In the genomic region with DNA sequence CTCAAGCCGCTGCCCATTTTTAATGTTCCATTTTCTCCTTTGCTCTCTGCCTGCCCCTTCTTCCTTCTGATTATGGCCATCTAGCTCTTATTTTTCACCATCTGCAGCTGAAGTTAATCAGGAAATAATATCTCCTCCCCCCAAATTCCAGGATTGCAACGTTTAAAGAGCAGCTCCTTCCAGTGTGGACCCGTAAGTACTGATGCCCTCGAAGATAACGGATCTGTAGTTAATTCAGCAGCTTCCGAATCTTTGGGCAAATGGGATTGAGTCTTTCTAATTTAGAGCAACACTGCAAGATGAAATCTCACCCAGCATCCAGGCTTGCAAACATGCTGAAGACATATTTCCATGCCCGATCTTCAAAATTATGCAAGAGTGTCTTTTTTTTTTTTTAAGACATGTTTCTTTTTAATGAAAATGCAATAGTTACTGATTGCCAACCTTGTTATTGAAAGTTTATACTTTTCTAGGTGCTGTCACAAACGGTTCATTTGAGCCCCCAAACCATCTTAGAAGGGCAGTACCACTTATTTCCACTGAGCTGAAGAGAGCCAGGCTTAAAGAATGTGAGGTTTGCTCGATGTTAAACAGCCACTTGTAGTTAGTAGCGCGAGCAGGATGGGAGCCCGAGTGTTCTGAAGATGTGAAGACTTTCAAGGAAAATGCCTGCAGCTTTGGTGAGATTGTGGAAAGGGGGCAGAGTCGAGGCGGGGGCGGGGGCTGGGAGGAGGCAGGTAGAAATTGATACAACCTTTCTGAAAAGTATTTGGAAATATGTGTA, we compare ENCODE assay signal across 1 cellular context.
A peak's percentile ranks its signal among the peaks of the same experiment; 100 is the strongest.
TF ChIP-seq lines count a peak whose summit lies in the region.

No MANE protein-coding gene starts in this region.

TF ChIP-seq in K562, 482 proteins besides CTCF, POLR2A, EP300 and RAD21:
- TF ChIP-seq EHMT2 (IDR thresholded peaks at IDR 0.05) (no peak), SIN3A (IDR thresholded peaks at IDR 0.05; ENCODE audit: borderline replicate concordance in 2 of 2, control insufficient read depth in 1 of 2, low read depth in 2 of 2, low read length in 2 of 2) (no peak), CEBPB (tag; IDR thresholded peaks at IDR 0.05) (peak; percentile 27; the same call in 1 of the 2 replicates), CEBPG (CRISPR knock-in tag; IDR thresholded peaks at IDR 0.05) (no peak), CEBPG (tag; conservative IDR thresholded peaks at IDR 0.05 in 1 of 2, IDR thresholded peaks at IDR 0.05 in 1 of 2) (peak in 1 of 2 experiments; percentile 30; a peak in 1 of 4 replicates)
